8 cellular contexts compared by ENCODE assay signal in the genomic region with DNA sequence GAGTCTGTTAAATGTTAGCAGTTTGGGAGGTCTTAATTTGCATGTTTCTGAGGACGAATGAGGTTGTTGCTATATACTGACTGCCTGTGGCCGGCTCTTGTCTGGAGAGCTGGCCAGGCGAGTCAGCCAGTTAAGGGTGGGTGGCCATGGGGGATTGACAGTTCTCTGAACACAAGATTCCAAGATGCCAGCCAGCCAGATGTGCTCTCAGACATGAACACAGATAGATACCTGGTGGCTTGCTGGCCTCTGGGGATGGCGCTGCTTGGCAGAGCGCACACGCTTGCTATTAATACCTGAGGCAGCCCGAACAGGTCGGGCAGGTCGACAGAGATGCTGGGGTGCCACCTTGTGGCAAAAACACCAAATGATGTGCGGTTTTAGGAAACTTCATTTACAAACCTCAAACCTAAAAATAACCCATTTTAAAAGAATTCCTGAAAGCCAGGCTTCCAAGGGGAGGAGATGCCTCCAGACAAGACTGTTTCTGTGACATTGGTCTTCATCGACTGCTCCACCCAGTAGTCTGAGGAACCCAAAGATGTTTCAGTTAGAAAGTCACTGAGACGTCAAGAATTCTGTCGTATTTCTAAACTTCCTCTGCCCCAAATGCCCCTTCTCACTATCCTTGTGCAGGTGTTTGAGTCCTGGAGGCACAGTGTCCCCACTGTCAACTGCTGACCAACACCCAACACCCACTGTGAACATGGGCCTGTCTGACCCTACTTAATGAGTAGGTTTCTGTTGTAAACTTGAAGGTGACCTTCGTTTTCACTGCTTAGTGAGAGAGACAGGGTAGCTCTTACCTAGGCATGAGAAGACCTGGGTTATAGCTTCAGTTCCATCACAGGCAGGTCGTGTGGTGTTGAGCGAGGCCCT.
A peak's percentile ranks its signal among the peaks of the same experiment; 100 is the strongest.
DNase-seq lines count a peak whose midpoint lies in the region; ATAC-seq and TF ChIP-seq lines count a peak whose summit lies in the region.

No MANE protein-coding gene starts in this region.

- intact Hi-C loops in stomach (cut with DNase I; ENCODE audit: low total_unique reads) = loop anchor here (5.0 to 10.0 kb wide), 3 partner anchors 152 to 235 kb away; a partner anchor contains a TSS

- no peaks in the 10 kb centered on the region for H3K9me3 ChIP-seq in stomach

- TF ChIP-seq CTCF in epithelial cell of proximal tubule (conservative IDR thresholded peaks at IDR 0.05; ENCODE audit: low read depth, low read length) (peak; percentile 78), nephron progenitor cell (IDR thresholded peaks at IDR 0.05) (peak; percentile 78), stomach (IDR thresholded peaks at IDR 0.05) (peak in 5 of 7 experiments; percentile 29 to 69 (median 66))

- H3K36me3 ChIP-seq in stomach = peaks cover 0 to 31% (median 27%) of the 10 kb centered on the region in 4 donors

- 38 to 43% (median 40%) methylated on average over 14 to 16 of the region's 16 CpGs for WGBS in stomach, 5 donors

- no peaks in the 10 kb centered on the region for H3K27me3 ChIP-seq in stomach

- H3K4me3 ChIP-seq in epithelial cell of proximal tubule (ENCODE audit: low read depth, low read length) (no peak overlapping the region), stomach (no peak overlapping the region)

- no peak overlapping the region for H3K27ac Mint-ChIP-seq in nephron progenitor cell

- no peak for TF ChIP-seq EP300 in stomach (IDR thresholded peaks at IDR 0.05)

- H3K9me3 Mint-ChIP-seq in nephron progenitor cell = no peaks in the 10 kb centered on the region

- DNase-seq in NCI-H1417 (lab: John Stamatoyannopoulos, UW) (peak; percentile 23 to 64 (median 44)), NCI-H1417 treated with DMSO at 0.1 percent for 48 hours (lab: John Stamatoyannopoulos, UW) (no peak), NCI-H526 treated with DMSO at 0.1 percent for 48 hours (lab: John Stamatoyannopoulos, UW) (peak; percentile 50), epithelial cell of proximal tubule (ENCODE audit: low read depth) (no peak), nephron progenitor cell (peak; percentile 69), stomach (peak; percentile 80)
- peak; percentile 35 for DNase-seq in activated CD8-positive, alpha-beta memory T cell treated with anti-CD3 and anti-CD28 coated beads, Interleukin-2, amount 50 U/mL, for 24 hours (ENCODE audit: extremely low read depth)

- H3K4me1 ChIP-seq in stomach = peaks cover 0 to 8% (median 3%) of the 10 kb centered on the region in 4 donors

- peaks cover 5% of the 10 kb centered on the region for H3K4me1 Mint-ChIP-seq in nephron progenitor cell

- H3K4me3 Mint-ChIP-seq in nephron progenitor cell = no peak overlapping the region

- H3K27me3 Mint-ChIP-seq in nephron progenitor cell (ENCODE audit: low read depth, poor library complexity) = peaks cover 13% of the 10 kb centered on the region

- ATAC-seq in HG02798 (IDR thresholded peaks at IDR 0.05; ENCODE audit: poor library complexity, unreplicated experiment) = peak; percentile 70

- TF ChIP-seq POLR2A in stomach (IDR thresholded peaks at IDR 0.05) = no peak

- no peaks in the 10 kb centered on the region for H3K36me3 Mint-ChIP-seq in nephron progenitor cell (ENCODE audit: low read depth)

- no peak overlapping the region for H3K27ac ChIP-seq in stomach

Comparison
In these comparisons a context has a peak if more than half of its experiments do, and no peak if none do; other contexts are left out.
1. DNase-seq: peak in NCI-H1417 (3 of 3), NCI-H526 treated with DMSO at 0.1 percent for 48 hours (single experiment), activated CD8-positive, alpha-beta memory T cell treated with anti-CD3 and anti-CD28 coated beads, Interleukin-2, amount 50 U/mL, for 24 hours (single experiment), nephron progenitor cell (single experiment) and stomach (single experiment); none in NCI-H1417 treated with DMSO at 0.1 percent for 48 hours (single experiment) and epithelial cell of proximal tubule (single experiment).
2. Peak in every context shown above with its lines, with median percentiles within 50 percentile points of each other: CTCF ChIP-seq.